In the genomic region with DNA sequence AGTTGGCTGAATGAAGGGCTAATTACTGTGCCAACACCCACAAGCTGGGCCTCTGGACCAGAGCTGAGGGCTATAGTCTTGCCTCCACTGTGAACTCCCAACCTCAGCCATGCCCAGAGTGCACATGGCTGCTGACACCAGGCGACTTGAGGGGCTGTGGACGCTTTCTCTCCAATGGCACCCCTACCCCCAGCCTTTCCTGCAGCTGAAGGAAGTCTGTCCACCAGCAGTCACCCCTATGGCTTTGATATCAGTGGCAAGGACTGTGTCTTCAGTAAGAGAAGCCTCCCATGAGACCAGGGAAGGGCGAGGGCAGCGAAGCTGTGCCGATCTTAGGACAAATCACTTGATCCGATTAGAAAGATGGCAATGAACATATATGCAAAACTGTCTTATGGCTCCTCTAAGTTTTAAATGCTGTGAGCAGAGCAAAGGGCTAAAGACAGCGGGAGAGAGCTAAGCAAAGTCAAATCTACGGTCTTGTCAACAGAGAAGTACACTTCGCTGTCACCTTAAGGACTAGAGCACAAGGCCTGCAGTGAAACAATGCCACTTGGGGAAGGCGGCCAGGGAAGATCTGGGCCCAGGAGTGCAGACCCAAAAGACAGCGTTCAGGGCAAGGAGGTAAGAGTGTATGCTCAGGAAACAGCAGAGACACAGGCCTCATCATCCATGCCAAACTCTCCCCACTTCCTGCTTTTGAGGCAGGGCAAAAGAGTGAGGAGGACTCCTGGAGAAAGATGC, we compare ENCODE assay signal across 8 cellular contexts. TPM values are rescaled to one million over a fixed set of nuclear protein-coding genes. Genes with fewer than 3 reads are reported as not detected.
DNase-seq lines count a peak whose midpoint lies in the region; ATAC-seq and TF ChIP-seq lines count a peak whose summit lies in the region.
"Had no signal": no experiment of that assay in that cellular context is flagged by ENCODE, and none has a peak within 500 bp of the region (broad histone marks: within the 10 kb centered on the region; RNA-seq: fewer than 3 reads in every experiment).

No MANE protein-coding gene starts in this region.

- 86% methylated on average over 9 of the region's 11 CpGs for WGBS in esophagus muscularis mucosa

- H3K27ac ChIP-seq in SK-N-MC (no peak overlapping the region), esophagus muscularis mucosa (replicated peaks in 1 of 4) (peak overlapping the region in 1 of 4 donors; percentile 90), skeletal muscle tissue (ENCODE audit: low read depth, low read length) (no peak overlapping the region)

- peaks cover 3% of the 10 kb centered on the region for H3K36me3 ChIP-seq in H7 (replicated peaks; ENCODE audit: control insufficient read depth, insufficient read depth, low read length)
- peaks cover 23% of the 10 kb centered on the region; the same call in 1 of the 2 replicates for H3K36me3 ChIP-seq in SK-N-MC (ENCODE audit: insufficient read depth, low read length)
- peaks cover 10 to 42% (median 40%) of the 10 kb centered on the region in 4 donors for H3K36me3 ChIP-seq in esophagus muscularis mucosa
- H3K36me3 ChIP-seq in skeletal muscle tissue (ENCODE audit: control insufficient read depth in 3 of 3, insufficient read depth in 3 of 3, low read length in 3 of 3), result peaks cover 34 to 40% (median 39%) of the 10 kb centered on the region in 3 donors

- H3K9me3 ChIP-seq in SK-N-MC (ENCODE audit: low read depth, low read length), result no peaks in the 10 kb centered on the region
- no peaks in the 10 kb centered on the region for H3K9me3 ChIP-seq in esophagus muscularis mucosa
- H3K9me3 ChIP-seq in skeletal muscle tissue (ENCODE audit: control insufficient read depth in 3 of 3, low read length in 3 of 3), result no peaks in the 10 kb centered on the region

- intact Hi-C loops in esophagus muscularis mucosa (cut with DNase I), result no loop called here

- TF ChIP-seq POLR2A in esophagus muscularis mucosa (IDR thresholded peaks at IDR 0.05; ENCODE audit: low read depth), result no peak

- TF ChIP-seq CTCF in esophagus muscularis mucosa (IDR thresholded peaks at IDR 0.05), result no peak

- H3K27me3 ChIP-seq in H7 (ENCODE audit: control insufficient read depth, insufficient read depth, low read length) (no peaks in the 10 kb centered on the region), esophagus muscularis mucosa (peaks cover 0 to 3% (median 0%) of the 10 kb centered on the region in 4 donors), skeletal muscle tissue (ENCODE audit: control insufficient read depth in 3 of 3, insufficient read depth in 3 of 3, low read length in 3 of 3) (no peaks in the 10 kb centered on the region)

- no peak for TF ChIP-seq EP300 in esophagus muscularis mucosa (IDR thresholded peaks at IDR 0.05)

- no peak overlapping the region for H3K4me3 ChIP-seq in H7 (ENCODE audit: insufficient read depth, low read depth, low read length)
- peak overlapping the region; percentile 95 for H3K4me3 ChIP-seq in SK-N-MC
- H3K4me3 ChIP-seq in esophagus muscularis mucosa, result peak overlapping the region; percentile 90 to 100 (median 97)
- H3K4me3 ChIP-seq in skeletal muscle tissue (ENCODE audit: low read length in 3 of 3), result peak overlapping the region; percentile 90 to 97 (median 93)

- no peak for ATAC-seq in HG03108 (IDR thresholded peaks at IDR 0.05; ENCODE audit: unreplicated experiment)

- peak overlapping the region; percentile 95 for H3K9ac ChIP-seq in SK-N-MC (ENCODE audit: insufficient read length)
- H3K9ac ChIP-seq in skeletal muscle tissue (ENCODE audit: low read depth in 1 of 3, low read length in 3 of 3), result peak overlapping the region; percentile 90 to 94 (median 92)

- DNase-seq in H7 (peak; percentile 5), SK-N-MC (ENCODE audit: low read depth, low spot score) (no peak), esophagus muscularis mucosa (ENCODE audit: extremely low spot score) (no peak), HCEC 1CT (no peak), NCI-H446 treated with DMSO at 0.1 percent for 48 hours (lab: John Stamatoyannopoulos, UW) (no peak)
- DNase-seq: activated CD4-positive, CD25-positive, alpha-beta regulatory T cell treated with anti-CD3 and anti-CD28 coated beads, Interleukin-2, amount 50 U/mL, for 72 hours had no signal

- H3K4me1 ChIP-seq in esophagus muscularis mucosa (peaks cover 19 to 51% (median 36%) of the 10 kb centered on the region in 4 donors), skeletal muscle tissue (ENCODE audit: control insufficient read depth in 3 of 3, insufficient read depth in 3 of 3, low read length in 3 of 3) (peaks cover 22 to 25% (median 23%) of the 10 kb centered on the region in 3 donors)

RNA-seq across cellular contexts. Expression of a gene that starts 1.6 kb away (rescaled TPM):
- 13.4 and 13.5 TPM in 2 replicates for total RNA-seq in H7 (2014; rRNA removed; shearing (Covaris generic))
- 10 to 100 TPM; 21.6 to 37.7 (median 33.3) TPM for total RNA-seq in esophagus muscularis mucosa
- 11.0 TPM for total RNA-seq in skeletal muscle tissue

RNA-seq across cellular contexts. Expression of a gene that starts 14.7 kb away (rescaled TPM):
- not detected in 2 replicates for total RNA-seq in H7 (2014; rRNA removed; shearing (Covaris generic))
- total RNA-seq in esophagus muscularis mucosa (1 to 10 TPM in 1 of 4 donors, under 1 TPM in 3; under 0.01 to 3.2 (median 0.82) TPM), skeletal muscle tissue (0.52 TPM)

RNA-seq across cellular contexts. Expression of a gene that starts 57.4 kb away (rescaled TPM):
- 0.14 TPM in 1 of 2 replicates, not detected in the other for total RNA-seq in H7 (2014; rRNA removed; shearing (Covaris generic))
- total RNA-seq in esophagus muscularis mucosa (1 to 10 TPM in 1 of 4 donors, under 1 TPM in 1, not detected in 2; 0.83 to 1.6 TPM), skeletal muscle tissue (1.6 TPM)
